Comparison of ENCODE assay signal across 9 cellular contexts in genomic region chr16:10878328-10878643, GRCh38. TPM values are rescaled to one million over a fixed set of nuclear protein-coding genes. Genes with fewer than 3 reads are reported as not detected.
DNase-seq lines count a peak whose midpoint lies in the region; ATAC-seq, FAIRE-seq and TF ChIP-seq lines count a peak whose summit lies in the region.
"Had no signal": no experiment of that assay in that cellular context is flagged by ENCODE, and none has a peak within 500 bp of the region (broad histone marks: within the 10 kb centered on the region; RNA-seq: fewer than 3 reads in every experiment).

No MANE protein-coding gene starts in this region.

- H3K4me3 ChIP-seq in right cardiac atrium (ENCODE audit: low read length) (peak overlapping the region; percentile 69), lower lobe of right lung (peak overlapping the region; percentile 73)

- no peaks in the 10 kb centered on the region for H3K9me3 Mint-ChIP-seq in activated T-helper 1 cell treated with anti-CD3 and anti-CD28 coated beads, Interleukin-12 subunit alpha, Interleukin-12 subunit beta, Interleukin-2, Interleukin-4 antibody, amounts not matched to agents 30 ng/mL and 10 ng/mL and 1 ng/mL, durations not matched to agents 14 hours and 24 hours and 36 hours

- 26% methylated on average over 4 of the region's 4 CpGs for WGBS in right cardiac atrium

- peaks cover 12% of the 10 kb centered on the region for H3K27me3 Mint-ChIP-seq in activated T-helper 1 cell treated with anti-CD3 and anti-CD28 coated beads, Interleukin-12 subunit alpha, Interleukin-12 subunit beta, Interleukin-2, Interleukin-4 antibody, amounts not matched to agents 30 ng/mL and 10 ng/mL and 1 ng/mL, durations not matched to agents 14 hours and 24 hours and 36 hours (ENCODE audit: insufficient read depth)

- H3K27ac Mint-ChIP-seq in activated T-helper 1 cell treated with anti-CD3 and anti-CD28 coated beads, Interleukin-12 subunit alpha, Interleukin-12 subunit beta, Interleukin-2, Interleukin-4 antibody, amounts not matched to agents 30 ng/mL and 10 ng/mL and 1 ng/mL, durations not matched to agents 14 hours and 24 hours and 36 hours, result peak overlapping the region; percentile 59

- no peaks in the 10 kb centered on the region for H3K36me3 Mint-ChIP-seq in activated T-helper 1 cell treated with anti-CD3 and anti-CD28 coated beads, Interleukin-12 subunit alpha, Interleukin-12 subunit beta, Interleukin-2, Interleukin-4 antibody, amounts not matched to agents 30 ng/mL and 10 ng/mL and 1 ng/mL, durations not matched to agents 14 hours and 24 hours and 36 hours (ENCODE audit: low read depth)

- peak overlapping the region; percentile 86 for H3K4me3 Mint-ChIP-seq in activated T-helper 1 cell treated with anti-CD3 and anti-CD28 coated beads, Interleukin-12 subunit alpha, Interleukin-12 subunit beta, Interleukin-2, Interleukin-4 antibody, amounts not matched to agents 30 ng/mL and 10 ng/mL and 1 ng/mL, durations not matched to agents 14 hours and 24 hours and 36 hours

- H3K4me1 Mint-ChIP-seq in activated T-helper 1 cell treated with anti-CD3 and anti-CD28 coated beads, Interleukin-12 subunit alpha, Interleukin-12 subunit beta, Interleukin-2, Interleukin-4 antibody, amounts not matched to agents 30 ng/mL and 10 ng/mL and 1 ng/mL, durations not matched to agents 14 hours and 24 hours and 36 hours (ENCODE audit: low read depth), result peaks cover 79% of the 10 kb centered on the region

- no peak for DNase-seq in right cardiac atrium
- DNase-seq in left cardiac atrium, result no peak
- no peak for DNase-seq in activated T-helper 1 cell treated with anti-CD3 and anti-CD28 coated beads, Interleukin-12 subunit alpha, Interleukin-12 subunit beta, Interleukin-2, Interleukin-4 antibody, amounts not matched to agents 30 ng/mL and 10 ng/mL and 1 ng/mL, durations not matched to agents 14 hours and 24 hours and 36 hours (ENCODE audit: low spot score)
- no peak for DNase-seq in lower lobe of right lung
- DNase-seq in GM19239 (ENCODE audit: insufficient read length, low spot score), result no peak
- no peak for DNase-seq in NCI-H1048 (lab: John Stamatoyannopoulos, UW)

- H3K27me3 ChIP-seq in right cardiac atrium (ENCODE audit: control insufficient read depth, insufficient read depth) (no peaks in the 10 kb centered on the region), lower lobe of right lung (ENCODE audit: low read depth) (no peaks in the 10 kb centered on the region)

- no peak for TF ChIP-seq CTCF in lower lobe of right lung (IDR thresholded peaks at IDR 0.05)

- no peaks in the 10 kb centered on the region for H3K4me1 ChIP-seq in right cardiac atrium (ENCODE audit: control insufficient read depth, insufficient read depth, low read length)
- H3K4me1 ChIP-seq in lower lobe of right lung, result peaks cover 51% of the 10 kb centered on the region

- H3K36me3 ChIP-seq in lower lobe of right lung, result peaks cover 5% of the 10 kb centered on the region

- no peak for ATAC-seq in right cardiac atrium
- no peak for ATAC-seq in left cardiac atrium
- ATAC-seq in lower lobe of right lung, result no peak
- no peak for ATAC-seq in HG02610 (IDR thresholded peaks at IDR 0.05; ENCODE audit: unreplicated experiment)
- no peak for ATAC-seq in GM21447 (IDR thresholded peaks at IDR 0.05; ENCODE audit: unreplicated experiment)

- H3K9me3 ChIP-seq in right cardiac atrium (ENCODE audit: control insufficient read depth, low read length) (no peaks in the 10 kb centered on the region), lower lobe of right lung (no peaks in the 10 kb centered on the region)

- H3K27ac ChIP-seq in right cardiac atrium (ENCODE audit: low read length) (no peak overlapping the region), lower lobe of right lung (peak overlapping the region; percentile 85)

- intact Hi-C loops in right cardiac atrium (cut with DNase I), result no loop called here
- intact Hi-C loops in left cardiac atrium (cut with DNase I), result loop anchor here in 1 of 2 donors (5.0 kb wide), 1 partner anchor 41 kb away; no protein-coding TSS in a partner anchor
- intact Hi-C loops in activated T-helper 1 cell treated with anti-CD3 and anti-CD28 coated beads, Interleukin-12 subunit alpha, Interleukin-12 subunit beta, Interleukin-2, Interleukin-4 antibody, amounts not matched to agents 30 ng/mL and 10 ng/mL and 1 ng/mL, durations not matched to agents 14 hours and 24 hours and 36 hours (cut with micrococcal nuclease), result loop anchor here (2.0 to 10.0 kb wide), 6 partner anchors 67 to 907 kb away; partner anchors contain the start of genes CLEC16A and SOCS1
- intact Hi-C loops in lower lobe of right lung (cut with DNase I), result no loop called here

- FAIRE-seq in GM19239 (lab: Jason Lieb, UNC), result no peak

RNA-seq across cellular contexts. Expression of gene CIITA, which starts 1.3 kb away (rescaled TPM):
- 1 to 10 TPM; 5.3 to 9.1 (median 7.5) TPM for total RNA-seq in right cardiac atrium
- polyA plus RNA-seq in right cardiac atrium, result 7.3 TPM
- 1 to 10 TPM; 6.6 to 9.9 TPM for total RNA-seq in left cardiac atrium
- 12.0 and 13.0 TPM in 2 replicates for total RNA-seq in activated T-helper 1 cell treated with anti-CD3 and anti-CD28 coated beads, Interleukin-12 subunit alpha, Interleukin-12 subunit beta, Interleukin-2, Interleukin-4 antibody, amounts not matched to agents 30 ng/mL and 10 ng/mL and 1 ng/mL, durations not matched to agents 14 hours and 24 hours and 36 hours
- total RNA-seq in lower lobe of right lung, result 119 TPM
- total RNA-seq: G401 had no signal

RNA-seq across cellular contexts. Expression of gene TVP23A, which starts 59.7 kb away (rescaled TPM):
- total RNA-seq in right cardiac atrium (1 to 10 TPM; 1.9 to 3.2 (median 2.0) TPM), left cardiac atrium (1 to 10 TPM in 1 of 2 donors, under 1 TPM in 1; 0.80 to 1.3 TPM), lower lobe of right lung (0.24 TPM)
- 1.4 TPM for polyA plus RNA-seq in right cardiac atrium
- total RNA-seq in activated T-helper 1 cell treated with anti-CD3 and anti-CD28 coated beads, Interleukin-12 subunit alpha, Interleukin-12 subunit beta, Interleukin-2, Interleukin-4 antibody, amounts not matched to agents 30 ng/mL and 10 ng/mL and 1 ng/mL, durations not matched to agents 14 hours and 24 hours and 36 hours, result not detected in 2 replicates
- total RNA-seq: G401 had no signal
